Comparison of ENCODE assay signal across 1 cellular context in genomic region chr7:134685250-134685649, GRCh38.
TF ChIP-seq lines count a peak whose summit lies in the region.

No MANE protein-coding gene starts in this region.

TF ChIP-seq in IMR-90, 13 proteins besides CTCF, POLR2A, EP300 and RAD21:
- TF ChIP-seq MAFK (IDR thresholded peaks at IDR 0.05; ENCODE audit: low read depth, low read length) (no peak), BHLHE40 (IDR thresholded peaks at IDR 0.05; ENCODE audit: low read depth, low read length) (peak; percentile 59), USF2 (IDR thresholded peaks at IDR 0.05; ENCODE audit: low read depth, low read length) (peak; percentile 87)
